ENCODE assay signal across 10 cellular contexts in the genomic region with DNA sequence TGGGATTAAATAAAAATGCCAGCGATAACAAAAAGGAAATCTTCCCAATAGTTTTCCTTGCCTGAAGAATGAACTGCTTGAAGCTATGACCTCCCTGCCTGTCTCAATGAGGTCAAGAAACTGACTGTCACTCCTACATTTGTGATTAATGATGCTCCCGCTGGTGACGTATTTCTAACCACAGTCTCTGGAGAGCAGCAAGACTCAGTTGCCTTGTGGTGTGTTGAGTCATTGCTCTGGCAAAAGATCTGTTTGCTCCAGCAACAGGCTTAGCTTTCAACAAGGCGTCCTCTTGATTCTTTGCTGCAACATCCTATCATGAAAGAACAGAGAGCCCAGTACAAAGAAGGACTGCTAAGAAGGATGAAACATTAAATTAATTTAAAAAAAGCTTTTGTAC.
DNase-seq lines count a peak whose midpoint lies in the region; ATAC-seq and TF ChIP-seq lines count a peak whose summit lies in the region.
"Had no signal": no experiment of that assay in that cellular context is flagged by ENCODE, and none has a peak within 500 bp of the region (broad histone marks: within the 10 kb centered on the region; RNA-seq: fewer than 3 reads in every experiment).

No MANE protein-coding gene starts in this region.

- POLR2A ChIA-PET in A673 (lab: Charles Lee; ENCODE audit: low non-redundant PET), result no interaction called here

- no peaks in the 10 kb centered on the region for H3K36me3 ChIP-seq in A673 (ENCODE audit: insufficient read depth, low read length, poor library complexity, severe bottlenecking)

- TF ChIP-seq CTCF in A673 (conservative IDR thresholded peaks at IDR 0.05; ENCODE audit: low read depth, low read length), result no peak

- H3K4me3 ChIP-seq in A673 (ENCODE audit: low read depth, low read length, poor library complexity, severe bottlenecking), result no peak overlapping the region

- ATAC-seq in activated naive CD4-positive, alpha-beta T cell treated with anti-CD3 and anti-CD28 coated beads, Interleukin-2, amount 50 U/mL, for 72 hours, result no peak

- no peaks in the 10 kb centered on the region for H3K9me3 ChIP-seq in A673 (ENCODE audit: low read depth, low read length, poor library complexity, severe bottlenecking)

- CTCF ChIA-PET in A673 (lab: Charles Lee), result no interaction called here

- H3K4me1 ChIP-seq in A673 (ENCODE audit: insufficient read depth, low read length, poor library complexity, severe bottlenecking), result peaks cover 22% of the 10 kb centered on the region

- H3K27ac Mint-ChIP-seq in activated naive CD4-positive, alpha-beta T cell treated with anti-CD3 and anti-CD28 coated beads, Interleukin-2, amount 50 U/mL, for 72 hours, result no peak overlapping the region
- H3K27ac Mint-ChIP-seq: activated naive CD4-positive, alpha-beta T cell treated with anti-CD3 and anti-CD28 coated beads for 36 hours; CD8-positive, alpha-beta memory T cell had no signal

- H3K36me3 Mint-ChIP-seq in activated naive CD4-positive, alpha-beta T cell treated with anti-CD3 and anti-CD28 coated beads, Interleukin-2, amount 50 U/mL, for 72 hours, result peaks cover 0 to under 1% of the 10 kb centered on the region in 2 donors
- H3K36me3 Mint-ChIP-seq: CD8-positive, alpha-beta memory T cell had no signal

- intact Hi-C loops in A673 (cut with micrococcal nuclease; ENCODE audit: unreplicated experiment), result loop anchor here (10.0 kb wide), 1 partner anchor 1222 kb away; no protein-coding TSS in a partner anchor

- DNase-seq in A673 (ENCODE audit: low spot score) (peak; percentile 79), M059J (ENCODE audit: low read depth) (peak; percentile 98), astrocyte of the hippocampus (ENCODE audit: low read depth, low spot score) (peak; percentile 98), islet precursor cell (peak; percentile 85), T-helper 9 cell (no peak), cerebellum (ENCODE audit: low spot score) (no peak)
- no peak for DNase-seq in activated naive CD4-positive, alpha-beta T cell treated with anti-CD3 and anti-CD28 coated beads, Interleukin-2, amount 50 U/mL, for 72 hours (ENCODE audit: low spot score in 2 of 2)
- no peak for DNase-seq in activated CD4-positive, alpha-beta T cell treated with anti-CD3 and anti-CD28 coated beads, Interleukin-2, amount 50 U/mL, for 1 hour
- DNase-seq: activated naive CD4-positive, alpha-beta T cell treated with anti-CD3 and anti-CD28 coated beads for 36 hours; CD8-positive, alpha-beta memory T cell had no signal

- peaks cover 4 to 6% of the 10 kb centered on the region in 2 donors for H3K9me3 Mint-ChIP-seq in activated naive CD4-positive, alpha-beta T cell treated with anti-CD3 and anti-CD28 coated beads, Interleukin-2, amount 50 U/mL, for 72 hours
- H3K9me3 Mint-ChIP-seq: activated naive CD4-positive, alpha-beta T cell treated with anti-CD3 and anti-CD28 coated beads for 36 hours had no signal

- peak overlapping the region; percentile 16 for H3K27ac ChIP-seq in A673 (ENCODE audit: low read depth, low read length, poor library complexity, severe bottlenecking)

- no peaks in the 10 kb centered on the region for H3K27me3 ChIP-seq in A673 (replicated peaks; ENCODE audit: insufficient read depth, low read depth, low read length, poor library complexity)

- BruUV-seq in A673 (replicated peaks; lab: Mats Ljungman, UMichigan), result no TSS peak

Comparison
In these comparisons a context has a peak if more than half of its experiments do, and no peak if none do; other contexts are left out.
1. DNase-seq: peak in A673 (single experiment), M059J (single experiment), astrocyte of the hippocampus (single experiment) and islet precursor cell (single experiment); none in T-helper 9 cell (single experiment), activated naive CD4-positive, alpha-beta T cell treated with anti-CD3 and anti-CD28 coated beads, Interleukin-2, amount 50 U/mL, for 72 hours (0 of 2), activated CD4-positive, alpha-beta T cell treated with anti-CD3 and anti-CD28 coated beads, Interleukin-2, amount 50 U/mL, for 1 hour (single experiment) and cerebellum (single experiment).